In genomic region chr5:177605667-177606066, GRCh38 we compare ENCODE assay signal across 1 cellular context.
TF ChIP-seq lines count a peak whose summit lies in the region.

No MANE protein-coding gene starts in this region.

TF ChIP-seq in K562, 482 proteins besides CTCF, POLR2A, EP300 and RAD21:
- TF ChIP-seq POLR2G (IDR thresholded peaks at IDR 0.05; ENCODE audit: low read depth, low read length): 0 out of 2 replicates have a peak, but pooled peaks have one; percentile 13
- no peak for TF ChIP-seq MTA3 (IDR thresholded peaks at IDR 0.05; ENCODE audit: borderline replicate concordance)
